In the genomic region with DNA sequence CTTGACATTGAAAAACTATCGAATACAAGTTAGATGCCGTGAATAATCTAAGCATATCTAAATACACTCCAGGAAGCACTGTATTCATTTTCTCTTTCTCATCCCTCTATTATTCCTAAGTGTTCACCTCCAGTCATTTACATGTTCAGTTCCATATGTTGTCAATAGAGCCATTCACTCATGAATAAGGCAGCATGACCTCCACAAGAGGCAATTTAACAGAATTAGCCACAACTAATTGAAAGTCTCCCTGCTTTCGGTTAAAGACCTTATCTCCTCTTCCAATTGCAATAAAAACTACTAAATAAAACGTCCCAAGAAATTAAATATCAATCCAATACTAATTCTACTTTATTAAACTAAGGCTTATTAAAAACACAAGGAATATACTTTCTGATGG, we compare ENCODE assay signal across 8 cellular contexts. TPM values are rescaled to one million over a fixed set of nuclear protein-coding genes. Genes with fewer than 3 reads are reported as not detected.
A peak's percentile ranks its signal among the peaks of the same experiment; 100 is the strongest.
DNase-seq lines count a peak whose midpoint lies in the region; ATAC-seq and TF ChIP-seq lines count a peak whose summit lies in the region.

No MANE protein-coding gene starts in this region.

- peak overlapping the region; percentile 94 for H3K4me3 Mint-ChIP-seq in HFFc6
- H3K4me3 Mint-ChIP-seq in CD8-positive, alpha-beta memory T cell = no peak overlapping the region

- H3K27me3 ChIP-seq in stomach = peaks cover 0 to 12% (median 4%) of the 10 kb centered on the region in 3 donors
- no peaks in the 10 kb centered on the region for H3K27me3 ChIP-seq in CD8-positive, alpha-beta memory T cell (ENCODE audit: insufficient read depth, low read length, poor library complexity, severe bottlenecking)

- WGBS in stomach, 5 donors = 6 to 19% (median 14%) methylated on average over 4 of the region's 4 CpGs

- POLR2A ChIA-PET in CD8-positive, alpha-beta memory T cell (lab: Charles Lee) = no interaction called here

- peaks cover 3% of the 10 kb centered on the region; the same call in 1 of the 2 replicates for H3K36me3 Mint-ChIP-seq in HFFc6 (ENCODE audit: low read depth)
- no peaks in the 10 kb centered on the region for H3K36me3 Mint-ChIP-seq in CD8-positive, alpha-beta memory T cell

- no peaks in the 10 kb centered on the region for H3K9me3 ChIP-seq in stomach
- H3K9me3 ChIP-seq in CD8-positive, alpha-beta memory T cell (ENCODE audit: low read length) = no peaks in the 10 kb centered on the region

- TF ChIP-seq CTCF in HFFc6 (IDR thresholded peaks at IDR 0.05) (no peak), VCaP (conservative IDR thresholded peaks at IDR 0.05) (no peak), stomach (IDR thresholded peaks at IDR 0.05) (no peak)

- CTCF ChIA-PET in CD8-positive, alpha-beta memory T cell (lab: Charles Lee) = no interaction called here

- peaks cover 64% of the 10 kb centered on the region for H3K4me1 Mint-ChIP-seq in HFFc6 (ENCODE audit: low read depth)
- H3K4me1 Mint-ChIP-seq in CD8-positive, alpha-beta memory T cell = peaks cover 0 to 5% (median 0%) of the 10 kb centered on the region in 3 donors

- peak overlapping the region; percentile 79 to 87 (median 84) for H3K4me3 ChIP-seq in stomach
- H3K4me3 ChIP-seq in CD8-positive, alpha-beta memory T cell (ENCODE audit: low read length) = no peak overlapping the region

- TF ChIP-seq EP300 in stomach (IDR thresholded peaks at IDR 0.05) = no peak

- DNase-seq in HFFc6 (no peak), inferior parietal cortex (ENCODE audit: extremely low spot score) (peak; percentile 27), stomach (no peak), SW480 (ENCODE audit: low spot score) (no peak)
- DNase-seq in CD8-positive, alpha-beta memory T cell = no peak

- peaks cover 8 to 43% (median 28%) of the 10 kb centered on the region in 4 donors for H3K4me1 ChIP-seq in stomach
- H3K4me1 ChIP-seq in CD8-positive, alpha-beta memory T cell (ENCODE audit: insufficient read depth, low read length) = no peaks in the 10 kb centered on the region

- H3K27ac Mint-ChIP-seq in HFFc6 = peak overlapping the region; percentile 87
- no peak overlapping the region for H3K27ac Mint-ChIP-seq in CD8-positive, alpha-beta memory T cell

- no peak for TF ChIP-seq POLR2A in stomach (IDR thresholded peaks at IDR 0.05)

- no peak for ATAC-seq in HG02571 (IDR thresholded peaks at IDR 0.05; ENCODE audit: unreplicated experiment)
- no peak for ATAC-seq in GM18502 (IDR thresholded peaks at IDR 0.05; ENCODE audit: poor library complexity, unreplicated experiment)

- H3K36me3 ChIP-seq in stomach = peaks cover 0 to 4% (median 4%) of the 10 kb centered on the region in 4 donors
- H3K36me3 ChIP-seq in CD8-positive, alpha-beta memory T cell (ENCODE audit: insufficient read depth, low read length) = no peaks in the 10 kb centered on the region

- intact Hi-C loops in stomach (cut with DNase I; ENCODE audit: low total_unique reads) = no loop called here

- H3K27ac ChIP-seq in VCaP = peak overlapping the region; percentile 92
- H3K27ac ChIP-seq in stomach = peak overlapping the region in 4 of 5 donors; percentile 95 to 99 (median 98)
- H3K27ac ChIP-seq in CD8-positive, alpha-beta memory T cell (ENCODE audit: low read depth, low read length) = no peak overlapping the region

- no peaks in the 10 kb centered on the region for H3K27me3 Mint-ChIP-seq in HFFc6 (ENCODE audit: insufficient read depth)
- H3K27me3 Mint-ChIP-seq in CD8-positive, alpha-beta memory T cell = peaks cover 5 to 33% of the 10 kb centered on the region in 2 donors

- no peaks in the 10 kb centered on the region for H3K9me3 Mint-ChIP-seq in HFFc6
- H3K9me3 Mint-ChIP-seq in CD8-positive, alpha-beta memory T cell = peaks cover 0 to 2% (median 0%) of the 10 kb centered on the region in 5 donors

RNA-seq across cellular contexts. Expression of a gene that starts 1.8 kb away (rescaled TPM):
- 10 to 100 TPM in 1 of 6 experiments, 1 to 10 TPM in 5; 6.1 to 11.0 (median 6.8) TPM for total RNA-seq in HFFc6 (2021; fragmentation: NEBNext Ultra II Directional; extraction: Animal tissue kit (Norgen Biotek cat#: 25700))
- total RNA-seq in stomach = 100 to 1,000 TPM in 3 of 5 donors, 10 to 100 TPM in 2; 41.4 to 330 (median 178) TPM
- polyA plus RNA-seq in stomach = 10 to 100 TPM in 1 of 3 donors, 1 to 10 TPM in 2; 4.8 to 12.4 (median 7.2) TPM
- total RNA-seq in CD8-positive, alpha-beta memory T cell = under 1 TPM in 1 of 2 experiments, not detected in 1; 0.22 TPM
- polyA plus RNA-seq in CD8-positive, alpha-beta memory T cell = not detected

Comparison
In these comparisons a context has a peak if more than half of its experiments do, and no peak if none do; other contexts are left out.
1. RNA of a gene that starts 1.8 kb away (total RNA-seq): 41.4 to 330 TPM in stomach and 6.1 to 11.0 TPM in HFFc6; 0.22 TPM in CD8-positive, alpha-beta memory T cell; every median in the first group is over 4 times any median in the second.